In the genomic region with DNA sequence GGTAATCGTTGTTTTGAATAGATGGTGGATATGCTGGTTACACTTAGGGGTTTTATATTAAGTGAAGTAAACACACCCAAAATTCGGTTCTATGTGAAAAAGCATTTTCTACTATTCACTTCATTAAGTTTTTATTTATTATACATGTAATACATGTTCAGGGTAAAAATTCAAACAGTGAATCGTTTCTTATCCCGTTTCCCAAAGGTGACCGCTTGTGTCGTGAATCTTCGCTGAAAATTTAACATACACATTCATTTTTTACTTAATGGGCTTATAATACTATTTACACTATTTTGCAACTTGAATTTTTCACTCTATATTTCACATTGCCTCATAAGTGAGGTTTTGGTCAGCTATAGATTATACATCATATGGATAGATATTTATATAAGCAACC, we compare ENCODE assay signal across 8 cellular contexts. TPM values are rescaled to one million over a fixed set of nuclear protein-coding genes. Genes with fewer than 3 reads are reported as not detected.
DNase-seq lines count a peak whose midpoint lies in the region; ATAC-seq and TF ChIP-seq lines count a peak whose summit lies in the region.

No MANE protein-coding gene starts in this region.

- no peak overlapping the region for H3K4me3 ChIP-seq in CD8-positive, alpha-beta memory T cell (ENCODE audit: low read length)
- peak overlapping the region; percentile 91 for H3K4me3 ChIP-seq in Jurkat, Clone E6-1 (ENCODE audit: low read length)
- H3K4me3 ChIP-seq in cardiac fibroblast (replicated peaks in 1 of 2; ENCODE audit: low read depth in 2 of 2, low read length in 2 of 2), result peak overlapping the region; percentile 15 to 88

- peaks cover 20% of the 10 kb centered on the region for H3K4me1 ChIP-seq in CD8-positive, alpha-beta memory T cell (ENCODE audit: insufficient read depth, low read length)

- H3K27me3 Mint-ChIP-seq in CD8-positive, alpha-beta memory T cell, result peaks cover 0 to 1% of the 10 kb centered on the region in 2 donors
- no peaks in the 10 kb centered on the region for H3K27me3 Mint-ChIP-seq in naive B cell

- POLR2A ChIA-PET in CD8-positive, alpha-beta memory T cell (lab: Charles Lee), result no interaction called here

- no peak for DNase-seq in CD8-positive, alpha-beta memory T cell
- DNase-seq in Jurkat, Clone E6-1 (ENCODE audit: low read depth, low spot score), result no peak
- DNase-seq in cardiac fibroblast (ENCODE audit: low read depth in 2 of 2) (no peak), naive B cell (no peak), NOMO-1 (lab: John Stamatoyannopoulos, UW; ENCODE audit: unreplicated experiment in 2 of 2) (no peak), COLO829 (ENCODE audit: low spot score) (no peak)
- no peak for DNase-seq in activated effector memory CD4-positive, alpha-beta T cell treated with anti-CD3 and anti-CD28 coated beads, Interleukin-2, amount 50 U/mL, for 16 hours
- no peak for DNase-seq in activated CD8-positive, alpha-beta memory T cell treated with anti-CD3 and anti-CD28 coated beads for 24 hours

- H3K9me3 ChIP-seq in CD8-positive, alpha-beta memory T cell (ENCODE audit: low read length), result no peaks in the 10 kb centered on the region

- TF ChIP-seq CTCF in cardiac fibroblast (IDR thresholded peaks at IDR 0.05; ENCODE audit: low read depth, low read length), result no peak

- H3K36me3 ChIP-seq in CD8-positive, alpha-beta memory T cell (ENCODE audit: insufficient read depth, low read length), result no peaks in the 10 kb centered on the region

- H3K36me3 Mint-ChIP-seq in CD8-positive, alpha-beta memory T cell, result peaks cover 0 to 13% (median 2%) of the 10 kb centered on the region in 3 donors
- peaks cover 0 to 8% of the 10 kb centered on the region in 2 donors for H3K36me3 Mint-ChIP-seq in naive B cell

- peaks cover 45 to 63% (median 52%) of the 10 kb centered on the region in 3 donors for H3K4me1 Mint-ChIP-seq in CD8-positive, alpha-beta memory T cell
- H3K4me1 Mint-ChIP-seq in naive B cell, result peaks cover 16 to 31% (median 25%) of the 10 kb centered on the region in 3 donors

- H3K9me3 Mint-ChIP-seq in CD8-positive, alpha-beta memory T cell, result no peaks in the 10 kb centered on the region
- no peaks in the 10 kb centered on the region for H3K9me3 Mint-ChIP-seq in naive B cell

- no peaks in the 10 kb centered on the region for H3K27me3 ChIP-seq in CD8-positive, alpha-beta memory T cell (ENCODE audit: insufficient read depth, low read length, poor library complexity, severe bottlenecking)

- ATAC-seq in naive B cell (ENCODE audit: low read depth in 2 of 2), result no peak

- H3K27ac ChIP-seq in CD8-positive, alpha-beta memory T cell (ENCODE audit: low read depth, low read length), result no peak overlapping the region

- peak overlapping the region; percentile 41 to 95 (median 92) for H3K4me3 Mint-ChIP-seq in CD8-positive, alpha-beta memory T cell
- H3K4me3 Mint-ChIP-seq in naive B cell, result peak overlapping the region in 6 of 8 donors; percentile 9 to 95 (median 90)

- H3K27ac Mint-ChIP-seq in CD8-positive, alpha-beta memory T cell, result peak overlapping the region in 4 of 8 donors; percentile 80 to 95 (median 87)
- peak overlapping the region in 1 of 6 donors; percentile 93 for H3K27ac Mint-ChIP-seq in naive B cell

- CTCF ChIA-PET in CD8-positive, alpha-beta memory T cell (lab: Charles Lee), result no interaction called here

RNA-seq across cellular contexts. Expression of gene IPO5, which starts 24.5 kb away (rescaled TPM):
- 100 to 1,000 TPM; 225 to 239 TPM for total RNA-seq in CD8-positive, alpha-beta memory T cell
- polyA plus RNA-seq in CD8-positive, alpha-beta memory T cell, result 38.2 TPM
- polyA plus RNA-seq in Jurkat, Clone E6-1 (2012; ENCODE audit: insufficient read depth, insufficient read length), result 120 TPM
- polyA plus RNA-seq in naive B cell (ENCODE audit: low read depth in 6 of 6), result 10 to 100 TPM; 28.1 to 48.7 (median 31.5) TPM
